ENCODE assay signal across 9 cellular contexts in genomic region chr3:187999821-188000220, GRCh38.
A peak's percentile ranks its signal among the peaks of the same experiment; 100 is the strongest.
DNase-seq lines count a peak whose midpoint lies in the region; ATAC-seq and TF ChIP-seq lines count a peak whose summit lies in the region.
"Had no signal": no experiment of that assay in that cellular context is flagged by ENCODE, and none has a peak within 500 bp of the region (broad histone marks: within the 10 kb centered on the region; RNA-seq: fewer than 3 reads in every experiment).

No MANE protein-coding gene starts in this region.

- peak overlapping the region; percentile 36; the same call in 1 of the 2 replicates for H3K27ac ChIP-seq in VCaP
- H3K27ac ChIP-seq: SJSA1 had no signal

- H3K4me1 Mint-ChIP-seq in dendritic cell treated with granulocyte-macrophage colony-stimulating factor and Interleukin-4, amounts not matched to agents 40 ng/mL and 50 ng/mL, for 4 days (ENCODE audit: low read depth) = peaks cover 18% of the 10 kb centered on the region
- H3K4me1 Mint-ChIP-seq in stimulated activated naive B cell treated with anti-CD40 and anti-IgM and Interleukin-4, amounts not matched to agents 10 μg/mL and 1 μg/mL and 100 μg/mL, for 72 hours = peaks cover 7 to 21% of the 10 kb centered on the region in 2 donors

- peak; percentile 87 to 91 for ATAC-seq in stimulated activated naive B cell treated with anti-CD40 and anti-IgM and Interleukin-4, amounts not matched to agents 10 μg/mL and 1 μg/mL and 100 μg/mL, for 72 hours (replicated peaks)
- ATAC-seq in GM18907 (IDR thresholded peaks at IDR 0.05; ENCODE audit: unreplicated experiment) = no peak

- no peak overlapping the region for H3K4me3 Mint-ChIP-seq in dendritic cell treated with granulocyte-macrophage colony-stimulating factor and Interleukin-4, amounts not matched to agents 40 ng/mL and 50 ng/mL, for 4 days
- peak overlapping the region in 1 of 2 donors; percentile 29 for H3K4me3 Mint-ChIP-seq in stimulated activated naive B cell treated with anti-CD40 and anti-IgM and Interleukin-4, amounts not matched to agents 10 μg/mL and 1 μg/mL and 100 μg/mL, for 72 hours

- intact Hi-C loops in dendritic cell treated with granulocyte-macrophage colony-stimulating factor and Interleukin-4, amounts not matched to agents 40 ng/mL and 50 ng/mL, for 4 days (cut with micrococcal nuclease) = no loop called here

- no peaks in the 10 kb centered on the region for H3K27me3 Mint-ChIP-seq in dendritic cell treated with granulocyte-macrophage colony-stimulating factor and Interleukin-4, amounts not matched to agents 40 ng/mL and 50 ng/mL, for 4 days
- H3K27me3 Mint-ChIP-seq in stimulated activated naive B cell treated with anti-CD40 and anti-IgM and Interleukin-4, amounts not matched to agents 10 μg/mL and 1 μg/mL and 100 μg/mL, for 72 hours = no peaks in the 10 kb centered on the region

- peak; percentile 42 for DNase-seq in activated gamma-delta T cell treated with Interleukin-2 at 50 U/mL for 16 hours
- DNase-seq in activated gamma-delta T cell (lab: John Stamatoyannopoulos, UW) = no peak
- DNase-seq in stimulated activated naive B cell treated with anti-CD40 and anti-IgM and Interleukin-4, amounts not matched to agents 10 μg/mL and 1 μg/mL and 100 μg/mL, for 72 hours = no peak
- no peak for DNase-seq in NCI-H1048 (lab: John Stamatoyannopoulos, UW)
- no peak for DNase-seq in mesenteric fat pad (ENCODE audit: low spot score)

- H3K27ac Mint-ChIP-seq in dendritic cell treated with granulocyte-macrophage colony-stimulating factor and Interleukin-4, amounts not matched to agents 40 ng/mL and 50 ng/mL, for 4 days = peak overlapping the region; percentile 42
- H3K27ac Mint-ChIP-seq in stimulated activated naive B cell treated with anti-CD40 and anti-IgM and Interleukin-4, amounts not matched to agents 10 μg/mL and 1 μg/mL and 100 μg/mL, for 72 hours = peak overlapping the region; percentile 16

- no peaks in the 10 kb centered on the region for H3K9me3 Mint-ChIP-seq in dendritic cell treated with granulocyte-macrophage colony-stimulating factor and Interleukin-4, amounts not matched to agents 40 ng/mL and 50 ng/mL, for 4 days
- no peaks in the 10 kb centered on the region for H3K9me3 Mint-ChIP-seq in stimulated activated naive B cell treated with anti-CD40 and anti-IgM and Interleukin-4, amounts not matched to agents 10 μg/mL and 1 μg/mL and 100 μg/mL, for 72 hours

- no peak for TF ChIP-seq CTCF in VCaP (conservative IDR thresholded peaks at IDR 0.05)

- H3K36me3 Mint-ChIP-seq in dendritic cell treated with granulocyte-macrophage colony-stimulating factor and Interleukin-4, amounts not matched to agents 40 ng/mL and 50 ng/mL, for 4 days (ENCODE audit: low read depth) = no peaks in the 10 kb centered on the region
- H3K36me3 Mint-ChIP-seq in stimulated activated naive B cell treated with anti-CD40 and anti-IgM and Interleukin-4, amounts not matched to agents 10 μg/mL and 1 μg/mL and 100 μg/mL, for 72 hours = no peaks in the 10 kb centered on the region
